Comparison of ENCODE assay signal across 8 cellular contexts in the genomic region with DNA sequence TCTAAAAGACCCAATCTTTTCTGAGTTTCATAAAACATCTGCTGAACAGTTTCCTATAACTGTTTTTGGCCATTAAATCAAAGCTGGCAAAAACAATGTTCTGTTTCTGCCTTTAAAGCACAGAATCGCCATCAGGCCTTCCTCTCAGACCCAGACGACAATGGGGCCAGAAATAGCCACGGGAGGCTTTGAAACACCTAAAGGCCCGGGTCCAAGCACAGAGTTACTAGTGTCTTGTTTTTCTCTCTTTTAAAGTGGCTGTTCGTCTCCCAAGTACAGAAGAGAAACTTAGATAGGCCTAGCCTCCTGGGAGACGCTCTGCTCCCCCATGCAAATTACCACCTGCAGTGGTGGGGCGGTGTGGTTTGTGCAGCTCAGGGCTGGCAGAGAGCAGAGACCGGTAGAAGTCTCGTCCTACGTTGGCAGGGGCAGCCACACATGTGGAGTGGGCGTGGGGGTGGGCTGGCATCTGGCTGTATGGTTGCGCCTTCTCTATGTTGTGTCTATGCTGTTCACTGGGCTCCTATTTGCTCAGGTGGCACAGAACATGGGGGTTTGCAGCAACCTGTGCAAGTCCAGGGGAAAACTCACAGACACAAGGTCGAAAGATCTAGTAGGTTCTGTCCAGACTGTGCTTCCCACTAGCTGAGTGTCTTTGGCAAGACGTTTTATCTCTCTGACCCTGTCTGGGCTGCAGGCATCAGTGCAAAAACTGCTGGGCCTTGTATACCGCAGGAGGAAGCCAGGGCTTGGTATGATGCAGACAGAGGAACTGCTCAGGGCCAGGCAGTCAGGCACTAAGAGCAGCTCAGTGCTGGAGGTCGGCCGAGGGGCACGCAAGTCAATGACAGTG. TPM values are rescaled to one million over a fixed set of nuclear protein-coding genes. Genes with fewer than 3 reads are reported as not detected.
DNase-seq lines count a peak whose midpoint lies in the region; ATAC-seq and TF ChIP-seq lines count a peak whose summit lies in the region.

No MANE protein-coding gene starts in this region.

- intact Hi-C loops in dorsolateral prefrontal cortex (cut with DNase I) (no loop called here), mammary epithelial cell (cut with micrococcal nuclease) (no loop called here)

- peak; percentile 60 for TF ChIP-seq POLR2A in GM18951 (IDR thresholded peaks at IDR 0.05; ENCODE audit: extremely low read depth, insufficient read depth, insufficient read length)

- H3K27ac ChIP-seq in esophagus (ENCODE audit: low read depth in 2 of 2, low read length in 1 of 2) (peak overlapping the region; percentile 6 to 11), dorsolateral prefrontal cortex (peak overlapping the region in 13 of 59 donors; percentile 3 to 57 (median 29)), mammary epithelial cell (ENCODE audit: insufficient read depth, low read depth, low read length) (no peak overlapping the region)

- H2AFZ ChIP-seq in mammary epithelial cell (ENCODE audit: low read depth, low read length): no peak overlapping the region

- H3K36me3 ChIP-seq in esophagus (ENCODE audit: control insufficient read depth in 2 of 2, insufficient read depth in 2 of 2, low read length in 1 of 2): no peaks in the 10 kb centered on the region
- H3K36me3 ChIP-seq in mammary epithelial cell (ENCODE audit: insufficient read depth, low read length): no peaks in the 10 kb centered on the region

- dilution Hi-C loops in mammary epithelial cell (cut with HindIII; ENCODE audit: low sequenced_read_pairs): no loop called here

- DNase-seq in UCSD-AML1 (lab: John Stamatoyannopoulos, UW; ENCODE audit: unreplicated experiment): peak; percentile 71
- peak; percentile 67 for DNase-seq in stimulated activated naive CD8-positive, alpha-beta T cell treated with anti-CD3 and anti-CD28 coated beads, Interleukin-15, Interleukin-2, amounts not matched to agents 100 U/mL and 50 U/mL, for 24 hours
- no peak for DNase-seq in dorsolateral prefrontal cortex
- no peak for DNase-seq in mammary epithelial cell
- no peak for DNase-seq in ureter (ENCODE audit: low spot score)

- ATAC-seq in HG02943 (IDR thresholded peaks at IDR 0.05; ENCODE audit: low read depth, unreplicated experiment): peak; percentile 96
- peak; percentile 80 for ATAC-seq in stimulated activated naive CD8-positive, alpha-beta T cell treated with anti-CD3 and anti-CD28 coated beads, Interleukin-15, Interleukin-2, amounts not matched to agents 100 U/mL and 50 U/mL, for 24 hours

- no peaks in the 10 kb centered on the region for H4K20me1 ChIP-seq in mammary epithelial cell (ENCODE audit: insufficient read depth, low read length)

- in situ Hi-C loops in GM18951 (cut with MboI; ENCODE audit: low sequenced_read_pairs, unreplicated experiment) (no loop called here), mammary epithelial cell (cut with MboI; ENCODE audit: low sequenced_read_pairs in 2 of 2) (loop anchor here in 1 of 2 donors (25.0 kb wide), 1 partner anchor 99 kb away; no protein-coding TSS in a partner anchor)

- TF ChIP-seq CTCF in dorsolateral prefrontal cortex (IDR thresholded peaks at IDR 0.05 in 54 of 56, conservative IDR thresholded peaks at IDR 0.05 in 2 of 56; ENCODE audit: low read depth in 1 of 56, partially characterized antibody in 56 of 56): no peak
- TF ChIP-seq CTCF in mammary epithelial cell (conservative IDR thresholded peaks at IDR 0.05 in 1 of 2, IDR thresholded peaks at IDR 0.05 in 1 of 2; ENCODE audit: extremely low read depth in 1 of 2, insufficient read depth in 1 of 2, low read depth in 1 of 2, low read length in 2 of 2): no peak

- no TSS peak for BruUV-seq in mammary epithelial cell (replicated peaks; lab: Mats Ljungman, UMichigan)

- H3K4me2 ChIP-seq in mammary epithelial cell (ENCODE audit: insufficient read depth, low read depth, low read length): no peak overlapping the region

- H3K79me2 ChIP-seq in mammary epithelial cell (ENCODE audit: insufficient read depth, low read length): no peaks in the 10 kb centered on the region

- no peak overlapping the region for H3K9ac ChIP-seq in mammary epithelial cell (ENCODE audit: insufficient read depth, low read length)

- WGBS in esophagus, 2 donors: 56 to 59% methylated on average over 18 of the region's 18 CpGs
- 63% methylated on average over 15 of the region's 18 CpGs for WGBS in mammary epithelial cell (ENCODE audit: low coverage, missing lambda C conversion rate)

- H3K4me3 ChIP-seq in esophagus (ENCODE audit: low read depth in 1 of 2, low read length in 2 of 2) (no peak overlapping the region), dorsolateral prefrontal cortex (no peak overlapping the region), mammary epithelial cell (replicated peaks in 1 of 3; ENCODE audit: insufficient read depth in 1 of 3, low read depth in 2 of 3, low read length in 3 of 3) (no peak overlapping the region)

- H3K27me3 ChIP-seq in esophagus (ENCODE audit: control insufficient read depth in 1 of 2, insufficient read depth in 2 of 2, low read length in 2 of 2) (no peaks in the 10 kb centered on the region), dorsolateral prefrontal cortex (peaks cover 0 to 52% (median 0%) of the 10 kb centered on the region in 45 donors), mammary epithelial cell (ENCODE audit: insufficient read depth, low read length) (peaks cover 6% of the 10 kb centered on the region)

- CTCF ChIA-PET in mammary epithelial cell (lab: Charles Lee; ENCODE audit: low non-redundant PET): no interaction called here

- H3K4me1 ChIP-seq in esophagus (ENCODE audit: control insufficient read depth in 2 of 2, insufficient read depth in 2 of 2, low read length in 1 of 2) (no peaks in the 10 kb centered on the region), mammary epithelial cell (ENCODE audit: insufficient read depth, low read length) (no peaks in the 10 kb centered on the region)

- H3K9me3 ChIP-seq in esophagus (ENCODE audit: control insufficient read depth in 2 of 2, insufficient read depth in 1 of 2, low read depth in 1 of 2, low read length in 1 of 2) (no peaks in the 10 kb centered on the region), mammary epithelial cell (replicated peaks; ENCODE audit: insufficient read depth, low read length) (no peaks in the 10 kb centered on the region)

RNA-seq across cellular contexts. Expression of a gene that starts 23.6 kb away (rescaled TPM):
- polyA plus RNA-seq in esophagus: 1 to 10 TPM; 3.0 to 3.9 TPM
- total RNA-seq in dorsolateral prefrontal cortex: 10 to 100 TPM in 119 of 120 experiments, 1 to 10 TPM in 1; 9.6 to 30.0 (median 15.3) TPM
- 100 to 1,000 TPM in 1 of 2 donors, 10 to 100 TPM in 1; 53.0 to 115 TPM for total RNA-seq in mammary epithelial cell
- 40.7 TPM for polyA plus RNA-seq in mammary epithelial cell
- polyA minus RNA-seq in mammary epithelial cell: 71.6 TPM
- total RNA-seq in ureter: 112 TPM

Comparison
In these comparisons a context has a peak if more than half of its experiments do, and no peak if none do; other contexts are left out.
1. DNase-seq: peak in UCSD-AML1 (single experiment) and stimulated activated naive CD8-positive, alpha-beta T cell treated with anti-CD3 and anti-CD28 coated beads, Interleukin-15, Interleukin-2, amounts not matched to agents 100 U/mL and 50 U/mL, for 24 hours (single experiment); none in dorsolateral prefrontal cortex (0 of 10), mammary epithelial cell (single experiment) and ureter (single experiment).